In genomic region chr4:43765514-43765913, GRCh38 we compare ENCODE assay signal across 1 cellular context.
TF ChIP-seq lines count a peak whose summit lies in the region.

No MANE protein-coding gene starts in this region.

TF ChIP-seq in GM23338, 12 proteins besides CTCF, POLR2A, EP300 and RAD21 (continued from another document):
- TF ChIP-seq, protein P1, sequence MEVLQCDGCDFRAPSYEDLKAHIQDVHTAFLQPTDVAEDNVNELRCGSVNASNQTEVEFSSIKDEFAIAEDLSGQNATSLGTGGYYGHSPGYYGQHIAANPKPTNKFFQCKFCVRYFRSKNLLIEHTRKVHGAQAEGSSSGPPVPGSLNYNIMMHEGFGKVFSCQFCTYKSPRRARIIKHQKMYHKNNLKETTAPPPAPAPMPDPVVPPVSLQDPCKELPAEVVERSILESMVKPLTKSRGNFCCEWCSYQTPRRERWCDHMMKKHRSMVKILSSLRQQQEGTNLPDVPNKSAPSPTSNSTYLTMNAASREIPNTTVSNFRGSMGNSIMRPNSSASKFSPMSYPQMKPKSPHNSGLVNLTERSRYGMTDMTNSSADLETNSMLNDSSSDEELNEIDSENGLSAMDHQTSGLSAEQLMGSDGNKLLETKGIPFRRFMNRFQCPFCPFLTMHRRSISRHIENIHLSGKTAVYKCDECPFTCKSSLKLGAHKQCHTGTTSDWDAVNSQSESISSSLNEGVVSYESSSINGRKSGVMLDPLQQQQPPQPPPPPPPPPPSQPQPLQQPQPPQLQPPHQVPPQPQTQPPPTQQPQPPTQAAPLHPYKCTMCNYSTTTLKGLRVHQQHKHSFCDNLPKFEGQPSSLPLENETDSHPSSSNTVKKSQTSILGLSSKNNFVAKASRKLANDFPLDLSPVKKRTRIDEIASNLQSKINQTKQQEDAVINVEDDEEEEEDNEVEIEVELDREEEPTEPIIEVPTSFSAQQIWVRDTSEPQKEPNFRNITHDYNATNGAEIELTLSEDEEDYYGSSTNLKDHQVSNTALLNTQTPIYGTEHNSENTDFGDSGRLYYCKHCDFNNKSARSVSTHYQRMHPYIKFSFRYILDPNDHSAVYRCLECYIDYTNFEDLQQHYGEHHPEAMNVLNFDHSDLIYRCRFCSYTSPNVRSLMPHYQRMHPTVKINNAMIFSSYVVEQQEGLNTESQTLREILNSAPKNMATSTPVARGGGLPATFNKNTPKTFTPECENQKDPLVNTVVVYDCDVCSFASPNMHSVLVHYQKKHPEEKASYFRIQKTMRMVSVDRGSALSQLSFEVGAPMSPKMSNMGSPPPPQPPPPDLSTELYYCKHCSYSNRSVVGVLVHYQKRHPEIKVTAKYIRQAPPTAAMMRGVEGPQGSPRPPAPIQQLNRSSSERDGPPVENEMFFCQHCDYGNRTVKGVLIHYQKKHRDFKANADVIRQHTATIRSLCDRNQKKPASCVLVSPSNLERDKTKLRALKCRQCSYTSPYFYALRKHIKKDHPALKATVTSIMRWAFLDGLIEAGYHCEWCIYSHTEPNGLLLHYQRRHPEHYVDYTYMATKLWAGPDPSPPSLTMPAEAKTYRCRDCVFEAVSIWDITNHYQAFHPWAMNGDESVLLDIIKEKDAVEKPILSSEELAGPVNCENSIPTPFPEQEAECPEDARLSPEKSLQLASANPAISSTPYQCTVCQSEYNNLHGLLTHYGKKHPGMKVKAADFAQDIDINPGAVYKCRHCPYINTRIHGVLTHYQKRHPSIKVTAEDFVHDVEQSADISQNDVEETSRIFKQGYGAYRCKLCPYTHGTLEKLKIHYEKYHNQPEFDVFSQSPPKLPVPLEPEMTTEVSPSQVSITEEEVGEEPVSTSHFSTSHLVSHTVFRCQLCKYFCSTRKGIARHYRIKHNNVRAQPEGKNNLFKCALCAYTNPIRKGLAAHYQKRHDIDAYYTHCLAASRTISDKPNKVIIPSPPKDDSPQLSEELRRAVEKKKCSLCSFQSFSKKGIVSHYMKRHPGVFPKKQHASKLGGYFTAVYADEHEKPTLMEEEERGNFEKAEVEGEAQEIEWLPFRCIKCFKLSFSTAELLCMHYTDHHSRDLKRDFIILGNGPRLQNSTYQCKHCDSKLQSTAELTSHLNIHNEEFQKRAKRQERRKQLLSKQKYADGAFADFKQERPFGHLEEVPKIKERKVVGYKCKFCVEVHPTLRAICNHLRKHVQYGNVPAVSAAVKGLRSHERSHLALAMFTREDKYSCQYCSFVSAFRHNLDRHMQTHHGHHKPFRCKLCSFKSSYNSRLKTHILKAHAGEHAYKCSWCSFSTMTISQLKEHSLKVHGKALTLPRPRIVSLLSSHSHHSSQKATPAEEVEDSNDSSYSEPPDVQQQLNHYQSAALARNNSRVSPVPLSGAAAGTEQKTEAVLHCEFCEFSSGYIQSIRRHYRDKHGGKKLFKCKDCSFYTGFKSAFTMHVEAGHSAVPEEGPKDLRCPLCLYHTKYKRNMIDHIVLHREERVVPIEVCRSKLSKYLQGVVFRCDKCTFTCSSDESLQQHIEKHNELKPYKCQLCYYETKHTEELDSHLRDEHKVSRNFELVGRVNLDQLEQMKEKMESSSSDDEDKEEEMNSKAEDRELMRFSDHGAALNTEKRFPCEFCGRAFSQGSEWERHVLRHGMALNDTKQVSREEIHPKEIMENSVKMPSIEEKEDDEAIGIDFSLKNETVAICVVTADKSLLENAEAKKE (CRISPR knock-in tag; IDR thresholded peaks at IDR 0.05): no peak
- TF ChIP-seq EZH2phosphoT487 (IDR thresholded peaks at IDR 0.05; ENCODE audit: unreplicated experiment) (no peak), CREB1 (CRISPR knock-in tag; IDR thresholded peaks at IDR 0.05; ENCODE audit: low read depth) (no peak), ZNF114 (CRISPR knock-in tag; IDR thresholded peaks at IDR 0.05) (no peak)
- TF ChIP-seq, protein P2, sequence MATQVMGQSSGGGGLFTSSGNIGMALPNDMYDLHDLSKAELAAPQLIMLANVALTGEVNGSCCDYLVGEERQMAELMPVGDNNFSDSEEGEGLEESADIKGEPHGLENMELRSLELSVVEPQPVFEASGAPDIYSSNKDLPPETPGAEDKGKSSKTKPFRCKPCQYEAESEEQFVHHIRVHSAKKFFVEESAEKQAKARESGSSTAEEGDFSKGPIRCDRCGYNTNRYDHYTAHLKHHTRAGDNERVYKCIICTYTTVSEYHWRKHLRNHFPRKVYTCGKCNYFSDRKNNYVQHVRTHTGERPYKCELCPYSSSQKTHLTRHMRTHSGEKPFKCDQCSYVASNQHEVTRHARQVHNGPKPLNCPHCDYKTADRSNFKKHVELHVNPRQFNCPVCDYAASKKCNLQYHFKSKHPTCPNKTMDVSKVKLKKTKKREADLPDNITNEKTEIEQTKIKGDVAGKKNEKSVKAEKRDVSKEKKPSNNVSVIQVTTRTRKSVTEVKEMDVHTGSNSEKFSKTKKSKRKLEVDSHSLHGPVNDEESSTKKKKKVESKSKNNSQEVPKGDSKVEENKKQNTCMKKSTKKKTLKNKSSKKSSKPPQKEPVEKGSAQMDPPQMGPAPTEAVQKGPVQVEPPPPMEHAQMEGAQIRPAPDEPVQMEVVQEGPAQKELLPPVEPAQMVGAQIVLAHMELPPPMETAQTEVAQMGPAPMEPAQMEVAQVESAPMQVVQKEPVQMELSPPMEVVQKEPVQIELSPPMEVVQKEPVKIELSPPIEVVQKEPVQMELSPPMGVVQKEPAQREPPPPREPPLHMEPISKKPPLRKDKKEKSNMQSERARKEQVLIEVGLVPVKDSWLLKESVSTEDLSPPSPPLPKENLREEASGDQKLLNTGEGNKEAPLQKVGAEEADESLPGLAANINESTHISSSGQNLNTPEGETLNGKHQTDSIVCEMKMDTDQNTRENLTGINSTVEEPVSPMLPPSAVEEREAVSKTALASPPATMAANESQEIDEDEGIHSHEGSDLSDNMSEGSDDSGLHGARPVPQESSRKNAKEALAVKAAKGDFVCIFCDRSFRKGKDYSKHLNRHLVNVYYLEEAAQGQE (IDR thresholded peaks at IDR 0.05; ENCODE audit: unreplicated experiment): no peak
